24 cellular contexts compared by ENCODE assay signal in the genomic region with DNA sequence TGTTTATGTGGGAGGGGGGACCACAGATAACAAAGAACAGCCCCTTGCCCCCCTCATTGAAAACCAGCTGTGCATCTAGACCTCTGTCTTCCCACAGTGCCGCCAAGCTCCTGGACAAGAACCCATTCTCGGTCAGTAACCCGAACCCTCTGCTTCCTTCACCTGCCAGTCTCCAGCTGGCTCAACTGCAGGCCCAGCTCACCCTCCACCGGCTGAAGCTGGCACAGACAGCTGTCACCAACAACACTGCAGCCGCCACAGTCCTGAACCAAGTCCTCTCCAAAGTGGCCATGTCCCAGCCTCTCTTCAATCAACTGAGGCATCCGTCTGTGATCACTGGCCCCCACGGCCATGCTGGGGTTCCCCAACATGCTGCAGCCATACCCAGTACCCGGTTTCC.
DNase-seq lines count a peak whose midpoint lies in the region; ATAC-seq and TF ChIP-seq lines count a peak whose summit lies in the region.
"Had no signal": no experiment of that assay in that cellular context is flagged by ENCODE, and none has a peak within 500 bp of the region (broad histone marks: within the 10 kb centered on the region; RNA-seq: fewer than 3 reads in every experiment).

No MANE protein-coding gene starts in this region.

- H3K27me3 Mint-ChIP-seq in activated CD8-positive, alpha-beta T cell treated with anti-CD3 and anti-CD28 coated beads for 36 hours, result no peaks in the 10 kb centered on the region
- no peaks in the 10 kb centered on the region for H3K27me3 Mint-ChIP-seq in activated CD8-positive, alpha-beta T cell treated with anti-CD3 and anti-CD28 coated beads, Interleukin-2, amount 10 ng/mL, durations not matched to agents 7 days and 5 days (ENCODE audit: low read depth)
- H3K27me3 Mint-ChIP-seq: activated CD4-positive, alpha-beta T cell treated with anti-CD3 and anti-CD28 coated beads, Interleukin-2, amount 10 ng/mL, durations not matched to agents 7 days and 5 days; activated naive CD8-positive, alpha-beta T cell; stimulated activated naive CD8-positive, alpha-beta T cell treated with anti-CD3 and anti-CD28 coated beads, Interleukin-15, amount 100 ng/mL, for 72 hours had no signal

- CTCF ChIA-PET in activated CD8-positive, alpha-beta T cell treated with anti-CD3 and anti-CD28 coated beads for 36 hours (lab: Charles Lee), result interaction anchor here (0.6 to 1.9 kb wide), 6 partner anchors 12 to 110 kb away, joined by 3 to 5 read pairs (median 3); no protein-coding TSS in a partner anchor
- CTCF ChIA-PET in activated CD8-positive, alpha-beta T cell treated with anti-CD3 and anti-CD28 coated beads, Interleukin-2, amount 10 ng/mL, durations not matched to agents 7 days and 5 days (lab: Charles Lee), result interaction anchor here (0.9 to 2.3 kb wide), 3 partner anchors 11 to 15 kb away, joined by 3 to 9 read pairs (median 4); no protein-coding TSS in a partner anchor

- H3K27ac Mint-ChIP-seq in activated CD8-positive, alpha-beta T cell treated with anti-CD3 and anti-CD28 coated beads for 36 hours, result peak overlapping the region; percentile 43
- no peak overlapping the region for H3K27ac Mint-ChIP-seq in activated CD8-positive, alpha-beta T cell treated with anti-CD3 and anti-CD28 coated beads, Interleukin-2, amount 10 ng/mL, durations not matched to agents 7 days and 5 days
- H3K27ac Mint-ChIP-seq: activated CD4-positive, alpha-beta T cell treated with anti-CD3 and anti-CD28 coated beads, Interleukin-2, amount 10 ng/mL, durations not matched to agents 7 days and 5 days; activated naive CD8-positive, alpha-beta T cell; activated T-helper 2 cell treated with anti-CD3 and anti-CD28 coated beads, Interferon-gamma antibody, Interleukin-2, Interleukin-4, amounts not matched to agents 10 μg/mL and 5 μg/mL and 100 μg/mL, durations not matched to agents 14 hours and 24 hours and 36 hours; B cell; stimulated activated naive CD8-positive, alpha-beta T cell treated with anti-CD3 and anti-CD28 coated beads, Interleukin-15, amount 100 ng/mL, for 72 hours had no signal

- in situ Hi-C loops in brain microvascular endothelial cell (cut with HindIII; ENCODE audit: low pct_ligation_motif_present, low sequenced_read_pairs), result no loop called here

- DNase-seq in activated CD8-positive, alpha-beta T cell treated with anti-CD3 and anti-CD28 coated beads for 36 hours, result no peak
- no peak for DNase-seq in activated CD8-positive, alpha-beta T cell treated with anti-CD3 and anti-CD28 coated beads, Interleukin-2, amount 10 ng/mL, durations not matched to agents 7 days and 5 days
- DNase-seq in NCI-H2196 treated with DMSO at 0.1 percent for 48 hours (lab: John Stamatoyannopoulos, UW; ENCODE audit: unreplicated experiment), result peak; percentile 43
- peak; percentile 72 for DNase-seq in left ventricle myocardium superior
- DNase-seq in brain microvascular endothelial cell, result no peak
- no peak for DNase-seq in retina
- DNase-seq: activated CD4-positive, alpha-beta T cell treated with anti-CD3 and anti-CD28 coated beads, Interleukin-2, amount 10 ng/mL, durations not matched to agents 7 days and 5 days; effector CD4-positive, alpha-beta T cell; EL; foreskin keratinocyte; hypothalamus; lower lobe of right lung; stimulated activated naive CD8-positive, alpha-beta T cell treated with anti-CD3 and anti-CD28 coated beads, Interleukin-15, amount 100 ng/mL, for 72 hours; tibial artery; WERI-Rb-1 had no signal

- H3K27me3 ChIP-seq in brain microvascular endothelial cell (replicated peaks), result no peaks in the 10 kb centered on the region
- H3K27me3 ChIP-seq: tibial artery had no signal

- H3K9me3 Mint-ChIP-seq in activated CD8-positive, alpha-beta T cell treated with anti-CD3 and anti-CD28 coated beads for 36 hours, result peaks cover 9% of the 10 kb centered on the region
- no peaks in the 10 kb centered on the region for H3K9me3 Mint-ChIP-seq in activated CD8-positive, alpha-beta T cell treated with anti-CD3 and anti-CD28 coated beads, Interleukin-2, amount 10 ng/mL, durations not matched to agents 7 days and 5 days (ENCODE audit: insufficient read depth)

- POLR2A ChIA-PET in activated CD8-positive, alpha-beta T cell treated with anti-CD3 and anti-CD28 coated beads for 36 hours (lab: Charles Lee), result no interaction called here
- POLR2A ChIA-PET in activated CD8-positive, alpha-beta T cell treated with anti-CD3 and anti-CD28 coated beads, Interleukin-2, amount 10 ng/mL, durations not matched to agents 7 days and 5 days (lab: Charles Lee), result no interaction called here

- peaks cover 75% of the 10 kb centered on the region for H3K4me1 Mint-ChIP-seq in activated CD8-positive, alpha-beta T cell treated with anti-CD3 and anti-CD28 coated beads for 36 hours (ENCODE audit: low read depth)
- H3K4me1 Mint-ChIP-seq in activated CD8-positive, alpha-beta T cell treated with anti-CD3 and anti-CD28 coated beads, Interleukin-2, amount 10 ng/mL, durations not matched to agents 7 days and 5 days (ENCODE audit: low read depth), result peaks cover 28% of the 10 kb centered on the region
- H3K4me1 Mint-ChIP-seq: B cell had no signal

- intact Hi-C loops in activated CD8-positive, alpha-beta T cell treated with anti-CD3 and anti-CD28 coated beads for 36 hours (cut with micrococcal nuclease), result no loop called here
- intact Hi-C loops in left ventricle myocardium superior (cut with micrococcal nuclease), result no loop called here

- no peak overlapping the region for H3K27ac ChIP-seq in brain microvascular endothelial cell
- H3K27ac ChIP-seq: A549, foreskin keratinocyte, HL-60, lower lobe of right lung, SK-N-MC, tibial artery, WERI-Rb-1 had no signal

- ATAC-seq in activated CD8-positive, alpha-beta T cell treated with anti-CD3 and anti-CD28 coated beads for 36 hours, result no peak
- ATAC-seq in activated CD8-positive, alpha-beta T cell treated with anti-CD3 and anti-CD28 coated beads, Interleukin-2, amount 10 ng/mL, durations not matched to agents 7 days and 5 days, result no peak
- peak; percentile 78 for ATAC-seq in left ventricle myocardium superior
- ATAC-seq in HG03280 (IDR thresholded peaks at IDR 0.05; ENCODE audit: unreplicated experiment), result no peak
- ATAC-seq in GM19035 (IDR thresholded peaks at IDR 0.05; ENCODE audit: unreplicated experiment), result no peak
- ATAC-seq: A549; foreskin keratinocyte; HepG2; lower lobe of right lung; stimulated activated naive CD8-positive, alpha-beta T cell treated with anti-CD3 and anti-CD28 coated beads, Interleukin-15, amount 100 ng/mL, for 72 hours had no signal

- no peak overlapping the region for H3K4me3 ChIP-seq in brain microvascular endothelial cell (ENCODE audit: low read depth, low read length)
- H3K4me3 ChIP-seq: A549, lower lobe of right lung, SK-N-MC, tibial artery had no signal

- peaks cover 13% of the 10 kb centered on the region for H3K36me3 Mint-ChIP-seq in activated CD8-positive, alpha-beta T cell treated with anti-CD3 and anti-CD28 coated beads for 36 hours (ENCODE audit: low read depth)
- H3K36me3 Mint-ChIP-seq in activated CD8-positive, alpha-beta T cell treated with anti-CD3 and anti-CD28 coated beads, Interleukin-2, amount 10 ng/mL, durations not matched to agents 7 days and 5 days (ENCODE audit: low read depth), result peaks cover 7% of the 10 kb centered on the region
- H3K36me3 Mint-ChIP-seq: activated naive CD8-positive, alpha-beta T cell had no signal

- H3K4me3 Mint-ChIP-seq in activated CD8-positive, alpha-beta T cell treated with anti-CD3 and anti-CD28 coated beads for 36 hours, result no peak overlapping the region
- H3K4me3 Mint-ChIP-seq in activated CD8-positive, alpha-beta T cell treated with anti-CD3 and anti-CD28 coated beads, Interleukin-2, amount 10 ng/mL, durations not matched to agents 7 days and 5 days, result no peak overlapping the region
- H3K4me3 Mint-ChIP-seq: activated CD4-positive, alpha-beta T cell treated with anti-CD3 and anti-CD28 coated beads, Interleukin-2, amount 10 ng/mL, durations not matched to agents 7 days and 5 days; activated naive CD8-positive, alpha-beta T cell; B cell; stimulated activated naive CD8-positive, alpha-beta T cell treated with anti-CD3 and anti-CD28 coated beads, Interleukin-15, amount 100 ng/mL, for 72 hours had no signal

- H3K36me3 ChIP-seq in brain microvascular endothelial cell (replicated peaks), result no peaks in the 10 kb centered on the region
- H3K36me3 ChIP-seq: lower lobe of right lung, tibial artery, WERI-Rb-1 had no signal

- no peak for TF ChIP-seq CTCF in activated CD8-positive, alpha-beta T cell treated with anti-CD3 and anti-CD28 coated beads for 36 hours (IDR thresholded peaks at IDR 0.05)
- no peak for TF ChIP-seq CTCF in brain microvascular endothelial cell (IDR thresholded peaks at IDR 0.05; ENCODE audit: low read depth, low read length, missing control alignments)

Comparison
In these comparisons a context has a peak if more than half of its experiments do, and no peak if none do; other contexts are left out.
1. DNase-seq: peak in NCI-H2196 treated with DMSO at 0.1 percent for 48 hours (single experiment) and left ventricle myocardium superior (single experiment); none in activated CD8-positive, alpha-beta T cell treated with anti-CD3 and anti-CD28 coated beads for 36 hours (single experiment), activated CD8-positive, alpha-beta T cell treated with anti-CD3 and anti-CD28 coated beads, Interleukin-2, amount 10 ng/mL, durations not matched to agents 7 days and 5 days (single experiment), brain microvascular endothelial cell (single experiment) and retina (single experiment).